Comparison of ENCODE assay signal across 20 cellular contexts in the genomic region with DNA sequence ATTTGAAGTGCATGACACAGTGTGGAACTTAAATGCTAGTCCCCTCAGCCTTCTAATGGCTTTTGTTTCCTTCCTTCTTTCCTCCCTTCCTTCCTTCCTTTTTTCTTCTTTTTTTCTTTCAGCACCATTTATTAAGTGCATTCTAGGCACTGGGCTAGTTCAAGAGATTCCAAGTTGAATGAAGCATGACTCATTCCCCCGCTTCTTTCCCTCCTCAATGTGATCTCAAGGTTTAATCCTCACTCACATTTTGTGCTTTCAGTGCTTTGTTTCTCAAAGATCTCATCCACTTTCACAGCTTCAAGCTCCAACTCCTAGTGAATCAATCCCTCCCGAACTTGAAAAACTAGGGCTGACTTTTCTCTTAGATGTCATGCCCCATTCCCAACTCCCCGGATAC.
DNase-seq lines count a peak whose midpoint lies in the region; ATAC-seq and TF ChIP-seq lines count a peak whose summit lies in the region.
"Had no signal": no experiment of that assay in that cellular context is flagged by ENCODE, and none has a peak within 500 bp of the region (broad histone marks: within the 10 kb centered on the region; RNA-seq: fewer than 3 reads in every experiment).

No MANE protein-coding gene starts in this region.

- no peaks in the 10 kb centered on the region for H4K20me1 ChIP-seq in neural progenitor cell (ENCODE audit: low read depth)

- H3K4me1 Mint-ChIP-seq in neural progenitor cell: peaks cover 12% of the 10 kb centered on the region

- POLR2A ChIA-PET in AG04450 (lab: Yijun Ruan, JAX): no interaction called here

- H3K27ac ChIP-seq in AG04450 (ENCODE audit: low read depth, low read length) (no peak overlapping the region), neural progenitor cell (no peak overlapping the region)
- H3K27ac ChIP-seq: epithelial cell of prostate, prostate gland, testis had no signal

- H3K9ac ChIP-seq in neural progenitor cell: no peak overlapping the region

- peak; percentile 10 for DNase-seq in AG04450 (ENCODE audit: low read depth, low spot score)
- peak; percentile 35 for DNase-seq in LHCN-M2 (ENCODE audit: low read depth)
- no peak for DNase-seq in neural progenitor cell (ENCODE audit: low spot score)
- DNase-seq in lower leg skin (ENCODE audit: low spot score in 2 of 2): no peak
- DNase-seq in NCI-H526 treated with DMSO at 0.1 percent for 48 hours (lab: John Stamatoyannopoulos, UW): no peak
- DNase-seq in anterior cingulate cortex (lab: John Stamatoyannopoulos, UW): no peak
- DNase-seq in mesenteric fat pad (ENCODE audit: low spot score): no peak
- DNase-seq: activated CD4-positive, alpha-beta memory T cell treated with anti-CD3 and anti-CD28 coated beads for 36 hours; activated naive CD4-positive, alpha-beta T cell treated with anti-CD3 and anti-CD28 coated beads for 36 hours; activated T-cell treated with anti-CD3 and anti-CD28 coated beads, Interleukin-2, amount 50 U/mL, for 24 hours; EL; KBM-7; naive B cell; NCI-H524 treated with DMSO at 0.1 percent for 48 hours; testis had no signal

- intact Hi-C loops in lower leg skin (cut with DNase I; ENCODE audit: low total_unique reads): no loop called here

- H3K9me3 ChIP-seq in AG04450 (ENCODE audit: control insufficient read depth, insufficient read depth, low read length) (no peaks in the 10 kb centered on the region), neural progenitor cell (ENCODE audit: low read depth) (no peaks in the 10 kb centered on the region)
- H3K9me3 ChIP-seq: prostate gland, testis had no signal

- no peaks in the 10 kb centered on the region for H3K79me2 ChIP-seq in neural progenitor cell (ENCODE audit: low read depth)

- peak; percentile 27 for ATAC-seq in esophagus mucosa
- ATAC-seq: Right ventricle myocardium inferior had no signal

- no peak overlapping the region for H2AFZ ChIP-seq in neural progenitor cell (replicated peaks)

- TF ChIP-seq CTCF in AG04450 (IDR thresholded peaks at IDR 0.05; ENCODE audit: low read depth, low read length): no peak
- TF ChIP-seq CTCF in neural progenitor cell (IDR thresholded peaks at IDR 0.05): no peak
- TF ChIP-seq CTCF in lower leg skin (IDR thresholded peaks at IDR 0.05): no peak

- H3K4me1 ChIP-seq in neural progenitor cell: no peaks in the 10 kb centered on the region
- H3K4me1 ChIP-seq: prostate gland, testis had no signal

- H3K36me3 Mint-ChIP-seq in neural progenitor cell: no peaks in the 10 kb centered on the region
- H3K36me3 Mint-ChIP-seq: naive B cell had no signal

- H3K4me3 ChIP-seq in AG04450 (ENCODE audit: low read depth, low read length) (no peak overlapping the region), neural progenitor cell (no peak overlapping the region), lower leg skin (ENCODE audit: low read depth, poor library complexity, severe bottlenecking) (no peak overlapping the region)
- H3K4me3 ChIP-seq: lung, prostate gland, testis had no signal

- H3K27ac Mint-ChIP-seq in neural progenitor cell: peak overlapping the region; percentile 67
- H3K27ac Mint-ChIP-seq: activated CD4-positive, alpha-beta memory T cell treated with anti-CD3 and anti-CD28 coated beads for 36 hours; activated naive CD4-positive, alpha-beta T cell treated with anti-CD3 and anti-CD28 coated beads for 36 hours; activated T-cell treated with anti-CD3 and anti-CD28 coated beads, Interleukin-2, amount 50 U/mL, for 24 hours had no signal

- 73 to 81% methylated on average over 3 of the region's 3 CpGs for WGBS in lower leg skin, 2 donors

- no peak overlapping the region for H3K4me3 Mint-ChIP-seq in neural progenitor cell
- H3K4me3 Mint-ChIP-seq: activated CD4-positive, alpha-beta memory T cell treated with anti-CD3 and anti-CD28 coated beads for 36 hours; activated naive CD4-positive, alpha-beta T cell treated with anti-CD3 and anti-CD28 coated beads for 36 hours; activated T-cell treated with anti-CD3 and anti-CD28 coated beads, Interleukin-2, amount 50 U/mL, for 24 hours; naive B cell had no signal

- no peak for TF ChIP-seq POLR2A in lower leg skin (IDR thresholded peaks at IDR 0.05)

- H3K27me3 ChIP-seq in AG04450 (ENCODE audit: control insufficient read depth, insufficient read depth, low read length) (no peaks in the 10 kb centered on the region), neural progenitor cell (no peaks in the 10 kb centered on the region)
- H3K27me3 ChIP-seq: testis had no signal

- H3K9me3 Mint-ChIP-seq in neural progenitor cell: no peaks in the 10 kb centered on the region
- H3K9me3 Mint-ChIP-seq: activated CD4-positive, alpha-beta memory T cell treated with anti-CD3 and anti-CD28 coated beads for 36 hours; activated naive CD4-positive, alpha-beta T cell treated with anti-CD3 and anti-CD28 coated beads for 36 hours; activated T-cell treated with anti-CD3 and anti-CD28 coated beads, Interleukin-2, amount 50 U/mL, for 24 hours had no signal

- no peaks in the 10 kb centered on the region for H3K36me3 ChIP-seq in neural progenitor cell
- H3K36me3 ChIP-seq: prostate gland had no signal

- H3F3A ChIP-seq in neural progenitor cell (ENCODE audit: low read depth): no peaks in the 10 kb centered on the region

- H3K27me3 Mint-ChIP-seq in neural progenitor cell (ENCODE audit: insufficient read depth, low read depth): peaks cover 3% of the 10 kb centered on the region
- H3K27me3 Mint-ChIP-seq: activated CD4-positive, alpha-beta memory T cell treated with anti-CD3 and anti-CD28 coated beads for 36 hours; activated T-cell treated with anti-CD3 and anti-CD28 coated beads, Interleukin-2, amount 50 U/mL, for 24 hours; naive B cell had no signal

- CTCF ChIA-PET in AG04450 (lab: Charles Lee): no interaction called here

- H3K4me2 ChIP-seq in neural progenitor cell: no peak overlapping the region

Comparison
In these comparisons a context has a peak if more than half of its experiments do, and no peak if none do; other contexts are left out.
1. DNase-seq: peak in AG04450 (single experiment) and LHCN-M2 (single experiment); none in neural progenitor cell (single experiment), lower leg skin (0 of 2), NCI-H526 treated with DMSO at 0.1 percent for 48 hours (single experiment), anterior cingulate cortex (0 of 58) and mesenteric fat pad (single experiment).